ENCODE assay signal across 8 cellular contexts in genomic region chr1:23168462-23169218, GRCh38. TPM values are rescaled to one million over a fixed set of nuclear protein-coding genes. Genes with fewer than 3 reads are reported as not detected.
A peak's percentile ranks its signal among the peaks of the same experiment; 100 is the strongest.
DNase-seq lines count a peak whose midpoint lies in the region; ATAC-seq and TF ChIP-seq lines count a peak whose summit lies in the region.

Gene LUZP1, minus strand, starts transcription at chr1:23168856.

- no peaks in the 10 kb centered on the region for H3K9me3 Mint-ChIP-seq in CD4-positive, CD25-positive, alpha-beta regulatory T cell
- H3K9me3 Mint-ChIP-seq in stimulated activated naive CD8-positive, alpha-beta T cell treated with anti-CD3 and anti-CD28 coated beads, Interleukin-15, amount 100 ng/mL, for 72 hours = no peaks in the 10 kb centered on the region

- peaks cover 23% of the 10 kb centered on the region for H3K4me1 ChIP-seq in CD4-positive, CD25-positive, alpha-beta regulatory T cell (ENCODE audit: control insufficient read depth, insufficient read depth, low read length, poor library complexity, severe bottlenecking)
- H3K4me1 ChIP-seq in SJSA1 (replicated peaks) = peaks cover 22% of the 10 kb centered on the region

- H3K27ac Mint-ChIP-seq in CD4-positive, CD25-positive, alpha-beta regulatory T cell = peak within 1 kb of the TSS; percentile 65 to 94 (median 92)
- peak within 1 kb of the TSS; percentile 90 to 97 for H3K27ac Mint-ChIP-seq in stimulated activated naive CD8-positive, alpha-beta T cell treated with anti-CD3 and anti-CD28 coated beads, Interleukin-15, amount 100 ng/mL, for 72 hours

- peak within 1 kb of the TSS; percentile 59 for H2AFZ ChIP-seq in neural cell (ENCODE audit: low read depth, low read length)

- peak; percentile 83 to 84 for ATAC-seq in CD4-positive, CD25-positive, alpha-beta regulatory T cell (ENCODE audit: low read depth in 2 of 2)
- ATAC-seq in GM21367 (IDR thresholded peaks at IDR 0.05; ENCODE audit: unreplicated experiment) = peak; percentile 49
- ATAC-seq in stimulated activated naive CD8-positive, alpha-beta T cell treated with anti-CD3 and anti-CD28 coated beads, Interleukin-15, amount 100 ng/mL, for 72 hours = peak; percentile 86

- no peaks in the 10 kb centered on the region for H3K36me3 Mint-ChIP-seq in CD4-positive, CD25-positive, alpha-beta regulatory T cell

- H3K27me3 Mint-ChIP-seq in CD4-positive, CD25-positive, alpha-beta regulatory T cell = peaks cover 9% of the 10 kb centered on the region
- H3K27me3 Mint-ChIP-seq in stimulated activated naive CD8-positive, alpha-beta T cell treated with anti-CD3 and anti-CD28 coated beads, Interleukin-15, amount 100 ng/mL, for 72 hours = no peaks in the 10 kb centered on the region

- peaks cover 20 to 48% (median 34%) of the 10 kb centered on the region in 4 donors for H3K4me1 Mint-ChIP-seq in CD4-positive, CD25-positive, alpha-beta regulatory T cell
- H3K4me1 Mint-ChIP-seq in stimulated activated naive CD8-positive, alpha-beta T cell treated with anti-CD3 and anti-CD28 coated beads, Interleukin-15, amount 100 ng/mL, for 72 hours = peaks cover 23% of the 10 kb centered on the region

- no peaks in the 10 kb centered on the region for H4K20me1 ChIP-seq in neural cell (ENCODE audit: insufficient read depth)

- peaks cover 8% of the 10 kb centered on the region for H3F3A ChIP-seq in neural cell (ENCODE audit: insufficient read depth, low read length, poor library complexity, severe bottlenecking)

- H3K36me3 ChIP-seq in CD4-positive, CD25-positive, alpha-beta regulatory T cell (ENCODE audit: control insufficient read depth, insufficient read depth, low read length) = no peaks in the 10 kb centered on the region
- H3K36me3 ChIP-seq in SJSA1 = peaks cover 3% of the 10 kb centered on the region; the same call in 1 of the 2 replicates
- no peaks in the 10 kb centered on the region for H3K36me3 ChIP-seq in neural cell (ENCODE audit: insufficient read depth, low read length)

- peak within 1 kb of the TSS; percentile 75 for H3K9ac ChIP-seq in neural cell (ENCODE audit: low read length)

- peak; percentile 76 to 82 (median 79) for DNase-seq in CD4-positive, CD25-positive, alpha-beta regulatory T cell
- DNase-seq in LHCN-M2 (ENCODE audit: low read depth) (peak; percentile 83), SJSA1 (ENCODE audit: low read depth in 1 of 2, low spot score in 2 of 2) (peak; percentile 88 to 93), fibroblast of the conjunctiva (ENCODE audit: low read depth) (peak; percentile 78)
- peak; percentile 83 for DNase-seq in activated gamma-delta T cell treated with anti-CD3 and anti-CD28 coated beads, Interleukin-2, amount 50 U/mL, for 16 hours (ENCODE audit: low read depth)
- DNase-seq in stimulated activated naive CD8-positive, alpha-beta T cell treated with anti-CD3 and anti-CD28 coated beads, Interleukin-15, amount 100 ng/mL, for 72 hours = peak; percentile 84 to 85

- no peaks in the 10 kb centered on the region for H3K27me3 ChIP-seq in CD4-positive, CD25-positive, alpha-beta regulatory T cell (ENCODE audit: control insufficient read depth, insufficient read depth, low read length)
- H3K27me3 ChIP-seq in SJSA1 (replicated peaks) (no peaks in the 10 kb centered on the region), neural cell (ENCODE audit: insufficient read depth, low read depth, low read length) (no peaks in the 10 kb centered on the region)

- no peak within 1 kb of the TSS for H3K4me2 ChIP-seq in neural cell (ENCODE audit: low read length)

- H3K27ac ChIP-seq in CD4-positive, CD25-positive, alpha-beta regulatory T cell (ENCODE audit: insufficient read depth, low read length, poor library complexity, severe bottlenecking) = peak within 1 kb of the TSS; percentile 72
- H3K27ac ChIP-seq in SJSA1 = peak within 1 kb of the TSS; percentile 77
- peak within 1 kb of the TSS; percentile 75 for H3K27ac ChIP-seq in neural cell (ENCODE audit: low read length)

- no peaks in the 10 kb centered on the region for H3K9me2 ChIP-seq in neural cell (ENCODE audit: insufficient read depth, low read length)

- H3K4me3 ChIP-seq in CD4-positive, CD25-positive, alpha-beta regulatory T cell (ENCODE audit: low read depth, low read length) = peak within 1 kb of the TSS; percentile 86
- H3K4me3 ChIP-seq in SJSA1 = peak within 1 kb of the TSS; percentile 65
- H3K4me3 ChIP-seq in neural cell (ENCODE audit: low read length) = peak within 1 kb of the TSS; percentile 94

- no peaks in the 10 kb centered on the region for H3K9me3 ChIP-seq in CD4-positive, CD25-positive, alpha-beta regulatory T cell (ENCODE audit: control insufficient read depth in 2 of 2, low read length in 2 of 2)
- H3K9me3 ChIP-seq in SJSA1 (replicated peaks) (no peaks in the 10 kb centered on the region), neural cell (ENCODE audit: low read length) (no peaks in the 10 kb centered on the region)

- peak; percentile 37 for TF ChIP-seq EP300 in neural cell (conservative IDR thresholded peaks at IDR 0.05; ENCODE audit: poor library complexity, severe bottlenecking)

- H3K4me3 Mint-ChIP-seq in CD4-positive, CD25-positive, alpha-beta regulatory T cell = peak within 1 kb of the TSS; percentile 86 to 96 (median 96)
- peak within 1 kb of the TSS; percentile 99 for H3K4me3 Mint-ChIP-seq in stimulated activated naive CD8-positive, alpha-beta T cell treated with anti-CD3 and anti-CD28 coated beads, Interleukin-15, amount 100 ng/mL, for 72 hours

- TF ChIP-seq CTCF in neural cell (IDR thresholded peaks at IDR 0.05; ENCODE audit: poor library complexity, severe bottlenecking) = peak; percentile 26

- no peak for TF ChIP-seq RAD21 in neural cell (conservative IDR thresholded peaks at IDR 0.05)

- H3K79me2 ChIP-seq in neural cell (replicated peaks; ENCODE audit: insufficient read depth, low read length) = peaks cover 32% of the 10 kb centered on the region

TF ChIP-seq in neural cell, 6 proteins besides CTCF, POLR2A, EP300 and RAD21:
- peak; percentile 90 for TF ChIP-seq POLR2AphosphoS5 (IDR thresholded peaks at IDR 0.05)
- peak; percentile 91 for TF ChIP-seq TAF1 (IDR thresholded peaks at IDR 0.05; ENCODE audit: low read depth)
- no peak for TF ChIP-seq EZH2 (IDR thresholded peaks at IDR 0.05; ENCODE audit: borderline replicate concordance, insufficient read depth, low read length, poor library complexity, severe bottlenecking)
- peak; percentile 29 for TF ChIP-seq SMC3 (conservative IDR thresholded peaks at IDR 0.05; ENCODE audit: poor library complexity)
- peak; percentile 67 for TF ChIP-seq REST (IDR thresholded peaks at IDR 0.05; ENCODE audit: borderline replicate concordance)
- peak; percentile 88 for TF ChIP-seq MXI1 (conservative IDR thresholded peaks at IDR 0.05; ENCODE audit: poor library complexity, severe bottlenecking)
TF ChIP-seq in neural cell: peak in this region for 5.

RNA-seq across cellular contexts. Expression of gene LUZP1, which starts in this region (rescaled TPM):
- total RNA-seq in CD4-positive, CD25-positive, alpha-beta regulatory T cell = 26.7 TPM
- 10 to 100 TPM; 14.9 to 22.4 (median 17.0) TPM for polyA plus RNA-seq in CD4-positive, CD25-positive, alpha-beta regulatory T cell
- total RNA-seq in LHCN-M2 (2014; rRNA removed) = 20.1 and 21.9 TPM in 2 replicates
- polyA plus RNA-seq in LHCN-M2 (2012) = 16.1 TPM
- 30.0 and 47.4 TPM in 2 replicates for total RNA-seq in SJSA1 (2014; rRNA removed; shearing (Covaris generic))
- 2.3 and 3.4 TPM in 2 replicates for polyA plus RNA-seq in neural cell
- 14.9 and 19.1 TPM in 2 replicates for polyA minus RNA-seq in neural cell

Comparison
In these comparisons a context has a peak if more than half of its experiments do, and no peak if none do; other contexts are left out.
1. Peak in every context shown above with its lines: DNase-seq, ATAC-seq, H3K4me3 ChIP-seq and H3K27ac ChIP-seq.